Comparison of ENCODE assay signal across 6 cellular contexts in genomic region chr16:3458852-3459361, GRCh38. TPM values are rescaled to one million over a fixed set of nuclear protein-coding genes. Genes with fewer than 3 reads are reported as not detected.
DNase-seq lines count a peak whose midpoint lies in the region; ATAC-seq lines count a peak whose summit lies in the region.

No MANE protein-coding gene starts in this region.

- peak; percentile 7 for ATAC-seq in activated CD8-positive, alpha-beta memory T cell treated with anti-CD3 and anti-CD28 coated beads, Interleukin-2, amount 10 ng/mL, durations not matched to agents 7 days and 5 days
- ATAC-seq in GM18520 (IDR thresholded peaks at IDR 0.05; ENCODE audit: unreplicated experiment) (no peak), HG03108 (IDR thresholded peaks at IDR 0.05; ENCODE audit: unreplicated experiment) (no peak)

- no peak for DNase-seq in activated CD8-positive, alpha-beta memory T cell treated with anti-CD3 and anti-CD28 coated beads, Interleukin-2, amount 10 ng/mL, durations not matched to agents 7 days and 5 days
- no peak for DNase-seq in activated CD8-positive, alpha-beta memory T cell treated with anti-CD3 and anti-CD28 coated beads, Interleukin-2, amount 50 U/mL, for 48 hours
- peak; percentile 60 for DNase-seq in adipocyte (ENCODE audit: low read depth)
- DNase-seq in midbrain (lab: John Stamatoyannopoulos, UW): peak; percentile 28

- H3K4me3 Mint-ChIP-seq in activated CD8-positive, alpha-beta memory T cell treated with anti-CD3 and anti-CD28 coated beads, Interleukin-2, amount 10 ng/mL, durations not matched to agents 7 days and 5 days: peak overlapping the region; percentile 91

- H3K4me3 ChIP-seq in adipocyte (ENCODE audit: low read length): peak overlapping the region; percentile 88

- peaks cover 53% of the 10 kb centered on the region for H3K4me1 Mint-ChIP-seq in activated CD8-positive, alpha-beta memory T cell treated with anti-CD3 and anti-CD28 coated beads, Interleukin-2, amount 10 ng/mL, durations not matched to agents 7 days and 5 days

- H3K27ac Mint-ChIP-seq in activated CD8-positive, alpha-beta memory T cell treated with anti-CD3 and anti-CD28 coated beads, Interleukin-2, amount 10 ng/mL, durations not matched to agents 7 days and 5 days: peak overlapping the region; percentile 91

- H3K9me3 Mint-ChIP-seq in activated CD8-positive, alpha-beta memory T cell treated with anti-CD3 and anti-CD28 coated beads, Interleukin-2, amount 10 ng/mL, durations not matched to agents 7 days and 5 days (ENCODE audit: low read depth): no peaks in the 10 kb centered on the region

- H3K9me3 ChIP-seq in adipocyte (ENCODE audit: control insufficient read depth, low read length): no peaks in the 10 kb centered on the region

- CTCF ChIA-PET in activated CD8-positive, alpha-beta memory T cell treated with anti-CD3 and anti-CD28 coated beads, Interleukin-2, amount 10 ng/mL, durations not matched to agents 7 days and 5 days (lab: Charles Lee): interaction anchor here (1.0 kb wide), 1 partner anchor 42 kb away, joined by 3 read pairs; the partner anchor contains the start of gene CLUAP1

- H3K27me3 Mint-ChIP-seq in activated CD8-positive, alpha-beta memory T cell treated with anti-CD3 and anti-CD28 coated beads, Interleukin-2, amount 10 ng/mL, durations not matched to agents 7 days and 5 days: no peaks in the 10 kb centered on the region

- peak overlapping the region; percentile 98 for H3K9ac ChIP-seq in adipocyte (ENCODE audit: low read length)

- H3K4me1 ChIP-seq in adipocyte (ENCODE audit: control insufficient read depth, insufficient read depth, low read length): peaks cover 45% of the 10 kb centered on the region

- H3K36me3 ChIP-seq in adipocyte (ENCODE audit: control insufficient read depth, insufficient read depth, low read length, severe bottlenecking): no peaks in the 10 kb centered on the region

- H3K27me3 ChIP-seq in adipocyte (replicated peaks; ENCODE audit: control insufficient read depth, insufficient read depth, low read length): no peaks in the 10 kb centered on the region

- H3K36me3 Mint-ChIP-seq in activated CD8-positive, alpha-beta memory T cell treated with anti-CD3 and anti-CD28 coated beads, Interleukin-2, amount 10 ng/mL, durations not matched to agents 7 days and 5 days: peaks cover 6% of the 10 kb centered on the region

RNA-seq across cellular contexts. Expression of gene NAA60, which starts 15.4 kb away (rescaled TPM):
- total RNA-seq in activated CD8-positive, alpha-beta memory T cell treated with anti-CD3 and anti-CD28 coated beads, Interleukin-2, amount 10 ng/mL, durations not matched to agents 7 days and 5 days: 10 to 100 TPM; 50.2 to 50.6 TPM

RNA-seq across cellular contexts. Expression of gene ZNF597, which starts 15.6 kb away (rescaled TPM):
- 1 to 10 TPM; 2.4 to 2.6 TPM for total RNA-seq in activated CD8-positive, alpha-beta memory T cell treated with anti-CD3 and anti-CD28 coated beads, Interleukin-2, amount 10 ng/mL, durations not matched to agents 7 days and 5 days

RNA-seq across cellular contexts. Expression of gene C16orf90, which starts 36.4 kb away (rescaled TPM):
- not detected for total RNA-seq in activated CD8-positive, alpha-beta memory T cell treated with anti-CD3 and anti-CD28 coated beads, Interleukin-2, amount 10 ng/mL, durations not matched to agents 7 days and 5 days

RNA-seq across cellular contexts. Expression of gene CLUAP1, which starts 41.9 kb away (rescaled TPM):
- 10 to 100 TPM; 11.4 to 18.0 TPM for total RNA-seq in activated CD8-positive, alpha-beta memory T cell treated with anti-CD3 and anti-CD28 coated beads, Interleukin-2, amount 10 ng/mL, durations not matched to agents 7 days and 5 days

RNA-seq across cellular contexts. Expression of gene ZNF174, which starts 57.9 kb away (rescaled TPM):
- total RNA-seq in activated CD8-positive, alpha-beta memory T cell treated with anti-CD3 and anti-CD28 coated beads, Interleukin-2, amount 10 ng/mL, durations not matched to agents 7 days and 5 days: 10 to 100 TPM; 13.9 to 15.4 TPM

Comparison
In these comparisons a context has a peak if more than half of its experiments do, and no peak if none do; other contexts are left out.
1. DNase-seq: peak in adipocyte (single experiment) and midbrain (single experiment); none in activated CD8-positive, alpha-beta memory T cell treated with anti-CD3 and anti-CD28 coated beads, Interleukin-2, amount 10 ng/mL, durations not matched to agents 7 days and 5 days (single experiment) and activated CD8-positive, alpha-beta memory T cell treated with anti-CD3 and anti-CD28 coated beads, Interleukin-2, amount 50 U/mL, for 48 hours (single experiment).